31 cellular contexts compared by ENCODE assay signal in genomic region chr9:91644433-91644832, GRCh38.
DNase-seq lines count a peak whose midpoint lies in the region; ATAC-seq, FAIRE-seq and TF ChIP-seq lines count a peak whose summit lies in the region.
"Had no signal": no experiment of that assay in that cellular context is flagged by ENCODE, and none has a peak within 500 bp of the region (broad histone marks: within the 10 kb centered on the region; RNA-seq: fewer than 3 reads in every experiment).

No MANE protein-coding gene starts in this region.

- no peak for FAIRE-seq in HepG2 (lab: Jason Lieb, UNC)
- FAIRE-seq: A204.1, A549, D721Med had no signal

- H2AFZ ChIP-seq in HepG2 (ENCODE audit: low read length): no peak overlapping the region

- POLR2A ChIA-PET in HepG2 (lab: Yijun Ruan, JAX): no interaction called here

- H3K4me2 ChIP-seq in HepG2 (ENCODE audit: low read depth, low read length): no peak overlapping the region
- H3K4me2 ChIP-seq: A549 had no signal

- no peaks in the 10 kb centered on the region for H4K20me1 ChIP-seq in HepG2 (ENCODE audit: insufficient read depth, low read length)
- H4K20me1 ChIP-seq: BLaER1; BLaER1 treated with 17β-estradiol and CSF1 and Interleukin-3, amounts not matched to agents 10 nM and 100 nM had no signal

- no peak for TF ChIP-seq RAD21 in HepG2 (CRISPR knock-in tag; IDR thresholded peaks at IDR 0.05)

- in situ Hi-C loops in HepG2 (cut with HindIII; ENCODE audit: extremely low pct_ligation_motif_present, low pct_unique_long_range_greater_than_20kb): no loop called here

- no peaks in the 10 kb centered on the region for H3K36me3 ChIP-seq in HepG2 (replicated peaks in 1 of 2; ENCODE audit: control insufficient read depth in 1 of 2, insufficient read depth in 2 of 2, low read length in 2 of 2)
- no peaks in the 10 kb centered on the region for H3K36me3 ChIP-seq in right lobe of liver
- no peaks in the 10 kb centered on the region for H3K36me3 ChIP-seq in esophagus muscularis mucosa
- H3K36me3 ChIP-seq: BE2C; BLaER1; BLaER1 treated with 17β-estradiol and CSF1 and Interleukin-3, amounts not matched to agents 10 nM and 100 nM had no signal

- TF ChIP-seq POLR2A in HepG2 (IDR thresholded peaks at IDR 0.05; ENCODE audit: insufficient read depth in 1 of 2, low read depth in 2 of 2, low read length in 2 of 2) (no peak), right lobe of liver (IDR thresholded peaks at IDR 0.05) (no peak), esophagus muscularis mucosa (IDR thresholded peaks at IDR 0.05; ENCODE audit: low read depth) (no peak)

- ATAC-seq in HepG2 (no peak), right lobe of liver (no peak)
- ATAC-seq: A549; CD8-positive, alpha-beta T cell had no signal

- no peaks in the 10 kb centered on the region for H3K79me2 ChIP-seq in HepG2 (ENCODE audit: insufficient read depth, low read length)

- H3K9me3 ChIP-seq in HepG2 (ENCODE audit: low read length) (no peaks in the 10 kb centered on the region), right lobe of liver (peaks cover 0 to 4% (median 0%) of the 10 kb centered on the region in 4 donors), esophagus muscularis mucosa (peaks cover 0 to 9% (median 3%) of the 10 kb centered on the region in 4 donors)
- H3K9me3 ChIP-seq: BE2C, BLaER1, Caco-2 had no signal

- DNase-seq in HepG2 (ENCODE audit: low spot score) (no peak), right lobe of liver (no peak), esophagus muscularis mucosa (ENCODE audit: extremely low spot score) (peak; percentile 75), NCI-H69 (lab: John Stamatoyannopoulos, UW) (no peak)
- DNase-seq: 8988T; ACHN; AML-193; BE2C; C1 segment of cervical spinal cord; Caco-2; Calu3; CD4-positive, alpha-beta memory T cell; CD4-positive, alpha-beta T cell; CD4-positive, CD25-positive, alpha-beta regulatory T cell; CD8-positive, alpha-beta memory T cell; CD8-positive, alpha-beta T cell; COR-L47; DMS 273 treated with DMSO at 0.1 percent for 48 hours; DMS153; DMS53; DMS79; DMS79 treated with DMSO at 0.1 percent for 48 hours; DND-41; EL had no signal

- WGBS in HepG2 (ENCODE audit: low lambda C conversion rate): 2% methylated on average over 3 of the region's 3 CpGs
- WGBS in right lobe of liver (ENCODE audit: insufficient coverage, low coverage, low lambda C conversion rate, missing lambda C conversion rate): 79% methylated on average over 2 of the region's 3 CpGs
- WGBS in esophagus muscularis mucosa: 93% methylated on average over 3 of the region's 3 CpGs

- no peak overlapping the region for H3K9ac ChIP-seq in HepG2 (ENCODE audit: insufficient read depth, low read depth, low read length)
- H3K9ac ChIP-seq: BLaER1; BLaER1 treated with 17β-estradiol and CSF1 and Interleukin-3, amounts not matched to agents 10 nM and 100 nM had no signal

- H3K27ac ChIP-seq in HepG2 (ENCODE audit: extremely low read length, insufficient read depth, low read length) (no peak overlapping the region), right lobe of liver (no peak overlapping the region), esophagus muscularis mucosa (replicated peaks in 1 of 4) (no peak overlapping the region)
- H3K27ac ChIP-seq: 22Rv1; A549; BLaER1; BLaER1 treated with 17β-estradiol and CSF1 and Interleukin-3, amounts not matched to agents 10 nM and 100 nM; C4-2B had no signal

- TF ChIP-seq CTCF in HepG2 (CRISPR knock-in tag; IDR thresholded peaks at IDR 0.05): no peak
- TF ChIP-seq CTCF in right lobe of liver (IDR thresholded peaks at IDR 0.05): no peak
- no peak for TF ChIP-seq CTCF in esophagus muscularis mucosa (IDR thresholded peaks at IDR 0.05)

- CTCF ChIA-PET in HepG2 (lab: Yijun Ruan, JAX; ENCODE audit: low intra/inter-chr PET ratio, low total read pairs): no interaction called here

- intact Hi-C loops in HepG2 (cut with micrococcal nuclease; ENCODE audit: unreplicated experiment): no loop called here
- intact Hi-C loops in right lobe of liver (cut with DNase I): no loop called here
- intact Hi-C loops in esophagus muscularis mucosa (cut with DNase I): no loop called here

- BruUV-seq in HepG2 (replicated peaks; lab: Mats Ljungman, UMichigan): no TSS peak

- TF ChIP-seq EP300 in HepG2 (IDR thresholded peaks at IDR 0.05; ENCODE audit: low read depth in 2 of 2, low read length in 2 of 2): no peak
- TF ChIP-seq EP300 in HepG2 (CRISPR knock-in tag; IDR thresholded peaks at IDR 0.05; ENCODE audit: borderline replicate concordance): no peak
- TF ChIP-seq EP300 in esophagus muscularis mucosa (IDR thresholded peaks at IDR 0.05): no peak

- no peak overlapping the region for H3K4me3 ChIP-seq in HepG2 (replicated peaks in 1 of 3; ENCODE audit: insufficient read depth in 1 of 3, low read depth in 2 of 3, low read length in 3 of 3)
- no peak overlapping the region for H3K4me3 ChIP-seq in right lobe of liver
- no peak overlapping the region for H3K4me3 ChIP-seq in esophagus muscularis mucosa
- H3K4me3 ChIP-seq: A549; BLaER1; BLaER1 treated with 17β-estradiol and CSF1 and Interleukin-3, amounts not matched to agents 10 nM and 100 nM had no signal

- no peaks in the 10 kb centered on the region for H3K4me1 ChIP-seq in HepG2 (ENCODE audit: insufficient read depth, low read length)
- H3K4me1 ChIP-seq in right lobe of liver: no peaks in the 10 kb centered on the region
- no peaks in the 10 kb centered on the region for H3K4me1 ChIP-seq in esophagus muscularis mucosa
- H3K4me1 ChIP-seq: A549, BE2C, Caco-2 had no signal

- peaks cover 0 to 3% of the 10 kb centered on the region in 2 experiments; a peak in 2 of 5 replicates for H3K27me3 ChIP-seq in HepG2 (ENCODE audit: control insufficient read depth in 1 of 2, insufficient read depth in 2 of 2, low read length in 2 of 2)
- H3K27me3 ChIP-seq in right lobe of liver: no peaks in the 10 kb centered on the region
- no peaks in the 10 kb centered on the region for H3K27me3 ChIP-seq in esophagus muscularis mucosa
- H3K27me3 ChIP-seq: BLaER1; BLaER1 treated with 17β-estradiol and CSF1 and Interleukin-3, amounts not matched to agents 10 nM and 100 nM had no signal

TF ChIP-seq in HepG2, 621 proteins besides CTCF, POLR2A, EP300 and RAD21:
- TF ChIP-seq TOE1 (CRISPR knock-in tag; IDR thresholded peaks at IDR 0.05) (no peak), ZNF326 (CRISPR knock-in tag; IDR thresholded peaks at IDR 0.05; ENCODE audit: borderline replicate concordance) (no peak), MAF1 (CRISPR knock-in tag; IDR thresholded peaks at IDR 0.05; ENCODE audit: borderline replicate concordance) (no peak), ZNF616 (CRISPR knock-in tag; IDR thresholded peaks at IDR 0.05; ENCODE audit: low read depth) (no peak)
- TF ChIP-seq, protein P1, sequence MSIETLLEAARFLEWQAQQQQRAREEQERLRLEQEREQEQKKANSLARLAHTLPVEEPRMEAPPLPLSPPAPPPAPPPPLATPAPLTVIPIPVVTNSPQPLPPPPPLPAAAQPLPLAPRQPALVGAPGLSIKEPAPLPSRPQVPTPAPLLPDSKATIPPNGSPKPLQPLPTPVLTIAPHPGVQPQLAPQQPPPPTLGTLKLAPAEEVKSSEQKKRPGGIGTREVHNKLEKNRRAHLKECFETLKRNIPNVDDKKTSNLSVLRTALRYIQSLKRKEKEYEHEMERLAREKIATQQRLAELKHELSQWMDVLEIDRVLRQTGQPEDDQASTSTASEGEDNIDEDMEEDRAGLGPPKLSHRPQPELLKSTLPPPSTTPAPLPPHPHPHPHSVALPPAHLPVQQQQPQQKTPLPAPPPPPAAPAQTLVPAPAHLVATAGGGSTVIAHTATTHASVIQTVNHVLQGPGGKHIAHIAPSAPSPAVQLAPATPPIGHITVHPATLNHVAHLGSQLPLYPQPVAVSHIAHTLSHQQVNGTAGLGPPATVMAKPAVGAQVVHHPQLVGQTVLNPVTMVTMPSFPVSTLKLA (IDR thresholded peaks at IDR 0.05): peak; percentile 82
- TF ChIP-seq, protein P2, sequence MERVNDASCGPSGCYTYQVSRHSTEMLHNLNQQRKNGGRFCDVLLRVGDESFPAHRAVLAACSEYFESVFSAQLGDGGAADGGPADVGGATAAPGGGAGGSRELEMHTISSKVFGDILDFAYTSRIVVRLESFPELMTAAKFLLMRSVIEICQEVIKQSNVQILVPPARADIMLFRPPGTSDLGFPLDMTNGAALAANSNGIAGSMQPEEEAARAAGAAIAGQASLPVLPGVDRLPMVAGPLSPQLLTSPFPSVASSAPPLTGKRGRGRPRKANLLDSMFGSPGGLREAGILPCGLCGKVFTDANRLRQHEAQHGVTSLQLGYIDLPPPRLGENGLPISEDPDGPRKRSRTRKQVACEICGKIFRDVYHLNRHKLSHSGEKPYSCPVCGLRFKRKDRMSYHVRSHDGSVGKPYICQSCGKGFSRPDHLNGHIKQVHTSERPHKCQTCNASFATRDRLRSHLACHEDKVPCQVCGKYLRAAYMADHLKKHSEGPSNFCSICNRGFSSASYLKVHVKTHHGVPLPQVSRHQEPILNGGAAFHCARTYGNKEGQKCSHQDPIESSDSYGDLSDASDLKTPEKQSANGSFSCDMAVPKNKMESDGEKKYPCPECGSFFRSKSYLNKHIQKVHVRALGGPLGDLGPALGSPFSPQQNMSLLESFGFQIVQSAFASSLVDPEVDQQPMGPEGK (CRISPR knock-in tag; IDR thresholded peaks at IDR 0.05): no peak
